Comparison of ENCODE assay signal across 11 cellular contexts in genomic region chr2:43402002-43402401, GRCh38.
A peak's percentile ranks its signal among the peaks of the same experiment; 100 is the strongest.
DNase-seq lines count a peak whose midpoint lies in the region; ATAC-seq and TF ChIP-seq lines count a peak whose summit lies in the region.
"Had no signal": no experiment of that assay in that cellular context is flagged by ENCODE, and none has a peak within 500 bp of the region (broad histone marks: within the 10 kb centered on the region; RNA-seq: fewer than 3 reads in every experiment).

No MANE protein-coding gene starts in this region.

- no peak overlapping the region for H3K9ac ChIP-seq in endodermal cell (ENCODE audit: extremely low read depth, low read length, poor library complexity, severe bottlenecking)

- CTCF ChIA-PET in CD4-positive, alpha-beta memory T cell (lab: Charles Lee; ENCODE audit: partially characterized antibody) = no interaction called here

- H3K4me1 ChIP-seq in esophagus muscularis mucosa (peaks cover 35 to 82% (median 58%) of the 10 kb centered on the region in 4 donors), vagina (peaks cover 63% of the 10 kb centered on the region), endodermal cell (ENCODE audit: control insufficient read depth, insufficient read depth, low read length) (peaks cover 2% of the 10 kb centered on the region)
- no peaks in the 10 kb centered on the region for H3K4me1 ChIP-seq in CD4-positive, alpha-beta memory T cell (ENCODE audit: insufficient read depth, low read length)

- peak; percentile 90 for ATAC-seq in GM18505 (IDR thresholded peaks at IDR 0.05; ENCODE audit: unreplicated experiment)
- ATAC-seq in GM19463 (IDR thresholded peaks at IDR 0.05; ENCODE audit: unreplicated experiment) = peak; percentile 85
- peak; percentile 68 for ATAC-seq in HG03139 (IDR thresholded peaks at IDR 0.05; ENCODE audit: unreplicated experiment)

- TF ChIP-seq EP300 in esophagus muscularis mucosa (IDR thresholded peaks at IDR 0.05) = no peak

- WGBS in esophagus muscularis mucosa = 84% methylated on average over 5 of the region's 5 CpGs
- 69 to 71% methylated on average over 5 of the region's 5 CpGs for WGBS in endodermal cell (ENCODE audit: insufficient coverage in 1 of 2, insufficient read length in 1 of 2), 2 experiments

- H3K27ac Mint-ChIP-seq in endodermal cell = no peak overlapping the region
- H3K27ac Mint-ChIP-seq in CD4-positive, alpha-beta memory T cell = peak overlapping the region in 3 of 7 donors; percentile 27 to 33 (median 30)
- H3K27ac Mint-ChIP-seq: activated naive CD8-positive, alpha-beta T cell treated with anti-CD3 and anti-CD28 coated beads, Interleukin-2, amount 10 ng/mL, durations not matched to agents 7 days and 5 days had no signal

- H3K9me3 ChIP-seq in esophagus muscularis mucosa = no peaks in the 10 kb centered on the region
- H3K9me3 ChIP-seq in vagina = no peaks in the 10 kb centered on the region
- no peaks in the 10 kb centered on the region for H3K9me3 ChIP-seq in endodermal cell (ENCODE audit: control insufficient read depth, low read length)
- no peaks in the 10 kb centered on the region for H3K9me3 ChIP-seq in CD4-positive, alpha-beta memory T cell (ENCODE audit: control insufficient read depth in 1 of 2, low read length in 2 of 2)

- H3K36me3 ChIP-seq in esophagus muscularis mucosa (peaks cover 0 to 10% (median 0%) of the 10 kb centered on the region in 4 donors), vagina (no peaks in the 10 kb centered on the region), endodermal cell (ENCODE audit: control insufficient read depth, insufficient read depth, low read length) (no peaks in the 10 kb centered on the region)
- H3K36me3 ChIP-seq in CD4-positive, alpha-beta memory T cell (ENCODE audit: insufficient read depth, low read length) = no peaks in the 10 kb centered on the region

- peaks cover 10% of the 10 kb centered on the region for H3K4me1 Mint-ChIP-seq in endodermal cell
- peaks cover 0 to 9% (median under 1%) of the 10 kb centered on the region in 4 donors for H3K4me1 Mint-ChIP-seq in CD4-positive, alpha-beta memory T cell

- peaks cover 7% of the 10 kb centered on the region for H3K36me3 Mint-ChIP-seq in endodermal cell (ENCODE audit: low read depth)
- H3K36me3 Mint-ChIP-seq in CD4-positive, alpha-beta memory T cell = peaks cover 25 to 26% of the 10 kb centered on the region in 2 donors

- intact Hi-C loops in esophagus muscularis mucosa (cut with DNase I) = no loop called here
- intact Hi-C loops in vagina (cut with DNase I) = no loop called here
- intact Hi-C loops in CD4-positive, alpha-beta memory T cell (cut with micrococcal nuclease) = no loop called here

- DNase-seq in esophagus muscularis mucosa (ENCODE audit: extremely low spot score) (no peak), vagina (ENCODE audit: extremely low spot score in 2 of 2) (no peak), OCI-M1 (lab: John Stamatoyannopoulos, UW) (no peak), endodermal cell (no peak)
- DNase-seq in CD4-positive, alpha-beta memory T cell = no peak
- DNase-seq: activated naive CD8-positive, alpha-beta T cell treated with anti-CD3 and anti-CD28 coated beads, Interleukin-2, amount 10 ng/mL, durations not matched to agents 7 days and 5 days; GF-D8; glutamatergic neuron had no signal

- POLR2A ChIA-PET in CD4-positive, alpha-beta memory T cell (lab: Charles Lee; ENCODE audit: partially characterized antibody) = no interaction called here

- H3K9me3 Mint-ChIP-seq in endodermal cell = no peaks in the 10 kb centered on the region
- H3K9me3 Mint-ChIP-seq in CD4-positive, alpha-beta memory T cell = no peaks in the 10 kb centered on the region
- H3K9me3 Mint-ChIP-seq: activated naive CD8-positive, alpha-beta T cell treated with anti-CD3 and anti-CD28 coated beads, Interleukin-2, amount 10 ng/mL, durations not matched to agents 7 days and 5 days had no signal

- no peaks in the 10 kb centered on the region for H3K27me3 ChIP-seq in esophagus muscularis mucosa
- no peaks in the 10 kb centered on the region for H3K27me3 ChIP-seq in vagina
- no peaks in the 10 kb centered on the region for H3K27me3 ChIP-seq in endodermal cell (ENCODE audit: control insufficient read depth, insufficient read depth, low read length, poor library complexity, severe bottlenecking)
- H3K27me3 ChIP-seq in CD4-positive, alpha-beta memory T cell (ENCODE audit: insufficient read depth, low read length) = no peaks in the 10 kb centered on the region

- no peaks in the 10 kb centered on the region for H3K27me3 Mint-ChIP-seq in endodermal cell (ENCODE audit: insufficient read depth)
- H3K27me3 Mint-ChIP-seq in CD4-positive, alpha-beta memory T cell = no peaks in the 10 kb centered on the region
- H3K27me3 Mint-ChIP-seq: activated naive CD8-positive, alpha-beta T cell treated with anti-CD3 and anti-CD28 coated beads, Interleukin-2, amount 10 ng/mL, durations not matched to agents 7 days and 5 days had no signal

- H3K27ac ChIP-seq in esophagus muscularis mucosa (replicated peaks in 1 of 4) (peak overlapping the region in 3 of 4 donors; percentile 3 to 79 (median 10)), vagina (no peak overlapping the region), endodermal cell (ENCODE audit: low read depth, low read length) (no peak overlapping the region)
- H3K27ac ChIP-seq in CD4-positive, alpha-beta memory T cell (ENCODE audit: low read depth, low read length) = no peak overlapping the region

- H3K4me3 Mint-ChIP-seq in endodermal cell = no peak overlapping the region
- peak overlapping the region in 1 of 8 donors; percentile 6 for H3K4me3 Mint-ChIP-seq in CD4-positive, alpha-beta memory T cell
- H3K4me3 Mint-ChIP-seq: activated naive CD8-positive, alpha-beta T cell treated with anti-CD3 and anti-CD28 coated beads, Interleukin-2, amount 10 ng/mL, durations not matched to agents 7 days and 5 days had no signal

- TF ChIP-seq POLR2A in GM18505 (IDR thresholded peaks at IDR 0.05; ENCODE audit: borderline replicate concordance, extremely low read depth, insufficient read depth, insufficient read length) = peak; percentile 35
- no peak for TF ChIP-seq POLR2A in esophagus muscularis mucosa (IDR thresholded peaks at IDR 0.05; ENCODE audit: low read depth)
- TF ChIP-seq POLR2A in vagina (IDR thresholded peaks at IDR 0.05) = no peak

- TF ChIP-seq CTCF in esophagus muscularis mucosa (IDR thresholded peaks at IDR 0.05) = no peak
- TF ChIP-seq CTCF in vagina (IDR thresholded peaks at IDR 0.05) = no peak
- no peak for TF ChIP-seq CTCF in endodermal cell (conservative IDR thresholded peaks at IDR 0.05)

- H3K4me3 ChIP-seq in esophagus muscularis mucosa (no peak overlapping the region), vagina (no peak overlapping the region), endodermal cell (ENCODE audit: low read length) (no peak overlapping the region)
- no peak overlapping the region for H3K4me3 ChIP-seq in CD4-positive, alpha-beta memory T cell (ENCODE audit: low read length in 2 of 2)

Comparison
In these comparisons a context has a peak if more than half of its experiments do, and no peak if none do; other contexts are left out.
1. H3K27ac ChIP-seq: peak in esophagus muscularis mucosa (3 of 4); none in vagina (single experiment), endodermal cell (single experiment) and CD4-positive, alpha-beta memory T cell (single experiment).
2. Peak in every context shown above with its lines, with median percentiles within 50 percentile points of each other: ATAC-seq.